17 cellular contexts compared by ENCODE assay signal in the genomic region with DNA sequence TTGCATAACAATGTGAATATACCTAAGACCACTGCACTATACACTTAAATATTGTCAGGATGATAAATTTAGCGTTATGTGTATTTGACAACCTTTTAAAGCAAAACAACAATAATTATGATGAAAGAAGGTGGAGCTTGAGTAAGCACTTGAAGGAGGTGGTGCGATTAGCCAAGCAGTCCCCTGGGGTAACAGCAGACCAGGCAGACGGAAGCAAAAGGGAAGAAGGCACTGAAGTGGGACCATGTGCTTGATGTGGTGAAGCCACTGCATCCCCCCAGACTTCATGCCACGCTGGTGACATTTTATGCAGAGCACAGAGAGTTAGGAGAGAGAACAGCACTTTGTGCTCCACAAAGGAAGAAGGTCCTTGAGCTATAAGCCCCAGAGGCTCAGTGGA. TPM values are rescaled to one million over a fixed set of nuclear protein-coding genes. Genes with fewer than 3 reads are reported as not detected.
DNase-seq lines count a peak whose midpoint lies in the region; ATAC-seq and TF ChIP-seq lines count a peak whose summit lies in the region.
"Had no signal": no experiment of that assay in that cellular context is flagged by ENCODE, and none has a peak within 500 bp of the region (broad histone marks: within the 10 kb centered on the region; RNA-seq: fewer than 3 reads in every experiment).

No MANE protein-coding gene starts in this region.

- H3K4ac ChIP-seq in IMR-90 (ENCODE audit: low read depth, low read length) = no peak overlapping the region

- no peak overlapping the region for H3K4me2 ChIP-seq in IMR-90 (ENCODE audit: low read depth, low read length)

- no peak overlapping the region for H3K23ac ChIP-seq in IMR-90 (ENCODE audit: low read depth, low read length)

- H3K27ac ChIP-seq in IMR-90 (ENCODE audit: insufficient read depth, low read length) = no peak overlapping the region
- no peak overlapping the region for H3K27ac ChIP-seq in CD8-positive, alpha-beta T cell (ENCODE audit: low read depth, low read length)
- H3K27ac ChIP-seq: gastroesophageal sphincter, neutrophil, thyroid gland had no signal

- H3K9me3 ChIP-seq in IMR-90 (ENCODE audit: control insufficient read depth, insufficient read depth, low read length) = no peaks in the 10 kb centered on the region
- no peaks in the 10 kb centered on the region for H3K9me3 ChIP-seq in CD8-positive, alpha-beta T cell (ENCODE audit: low read length)
- H3K9me3 ChIP-seq: gastroesophageal sphincter, neutrophil, thyroid gland had no signal

- no peaks in the 10 kb centered on the region for H4K20me1 ChIP-seq in IMR-90 (ENCODE audit: insufficient read depth, low read length)

- no peaks in the 10 kb centered on the region; the same call in 1 of the 2 replicates for H3K9me1 ChIP-seq in IMR-90 (ENCODE audit: insufficient read depth, low read length)

- H3K9me3 Mint-ChIP-seq in CD8-positive, alpha-beta T cell = no peaks in the 10 kb centered on the region

- no CpG with 5 or more reads among the region's 4 CpGs for WGBS in IMR-90 (ENCODE audit: extremely low coverage in 2 of 2, insufficient read length in 1 of 2), 2 experiments

- no peak overlapping the region for H2BK15ac ChIP-seq in IMR-90 (ENCODE audit: low read depth, low read length)

- no peaks in the 10 kb centered on the region for H3K4me1 Mint-ChIP-seq in CD8-positive, alpha-beta T cell (ENCODE audit: low read depth)
- H3K4me1 Mint-ChIP-seq: CD4-positive, alpha-beta memory T cell; stimulated activated effector memory CD8-positive, alpha-beta T cell treated with anti-CD3 and anti-CD28 coated beads, Interleukin-12 subunit alpha, Interleukin-12 subunit beta, amount 100 ng/mL, for 72 hours had no signal

- POLR2A ChIA-PET in IMR-90 (lab: Charles Lee; ENCODE audit: unreplicated experiment) = no interaction called here
- POLR2A ChIA-PET in CD8-positive, alpha-beta T cell (lab: Charles Lee) = no interaction called here

- H3K56ac ChIP-seq in IMR-90 (ENCODE audit: extremely low read depth, insufficient read depth, low read length) = no peak overlapping the region

- TF ChIP-seq RAD21 in IMR-90 (IDR thresholded peaks at IDR 0.05; ENCODE audit: low read length) = no peak

- peaks cover 50% of the 10 kb centered on the region for H3K27me3 Mint-ChIP-seq in CD8-positive, alpha-beta T cell (ENCODE audit: low read depth)

- no peak overlapping the region for H4K8ac ChIP-seq in IMR-90 (ENCODE audit: low read depth in 2 of 2, low read length in 2 of 2)

- no peak for TF ChIP-seq CTCF in AG10803 (conservative IDR thresholded peaks at IDR 0.05; ENCODE audit: low read length)
- no peak for TF ChIP-seq CTCF in IMR-90 (conservative IDR thresholded peaks at IDR 0.05; ENCODE audit: low read depth, low read length)
- TF ChIP-seq CTCF in CD8-positive, alpha-beta T cell (IDR thresholded peaks at IDR 0.05) = no peak

- in situ Hi-C loops in IMR-90 (cut with MboI; ENCODE audit: low sequenced_read_pairs) = loop anchor here (10.0 kb wide), 1 partner anchor 278 kb away; no protein-coding TSS in a partner anchor

- no TSS peak for BruUV-seq in IMR-90 (replicated peaks; lab: Mats Ljungman, UMichigan)

- no peak overlapping the region for H3K14ac ChIP-seq in IMR-90 (replicated peaks; ENCODE audit: low read depth, low read length)

- H2AFZ ChIP-seq in IMR-90 (replicated peaks; ENCODE audit: low read length, poor library complexity) = peak overlapping the region; percentile 41

- ATAC-seq in IMR-90 (ENCODE audit: low read depth) = no peak
- ATAC-seq in CD8-positive, alpha-beta T cell = no peak
- ATAC-seq: activated CD4-positive, CD25-positive, alpha-beta regulatory T cell treated with anti-CD3 and anti-CD28 coated beads, Interleukin-2, amount 50 U/mL, for 24 hours; stimulated activated effector memory CD8-positive, alpha-beta T cell treated with anti-CD3 and anti-CD28 coated beads, Interleukin-12 subunit alpha, Interleukin-12 subunit beta, amount 100 ng/mL, for 72 hours had no signal

- no peak overlapping the region for H2BK120ac ChIP-seq in IMR-90 (ENCODE audit: low read depth, low read length)

- peak; percentile 3 for DNase-seq in AG10803 (ENCODE audit: low read depth)
- DNase-seq in IMR-90 = no peak
- DNase-seq in amniotic epithelial cell (ENCODE audit: low read depth) = peak; percentile 4
- DNase-seq in left kidney (ENCODE audit: low read depth, low spot score) = peak; percentile 11
- DNase-seq in head of caudate nucleus = no peak
- no peak for DNase-seq in effector CD4-positive, alpha-beta T cell
- no peak for DNase-seq in CD8-positive, alpha-beta T cell
- no peak for DNase-seq in NCI-H2029 treated with DMSO at 0.1 percent for 48 hours (lab: John Stamatoyannopoulos, UW)
- DNase-seq: CD4-positive, alpha-beta memory T cell; KG1; T-helper 9 cell had no signal

- no peaks in the 10 kb centered on the region for H3K79me1 ChIP-seq in IMR-90 (ENCODE audit: low read depth in 1 of 2, low read length in 2 of 2)

- no peak overlapping the region for H3K18ac ChIP-seq in IMR-90 (ENCODE audit: low read depth, low read length)

- H3K27me3 ChIP-seq in IMR-90 (ENCODE audit: control insufficient read depth, insufficient read depth, low read length) = no peaks in the 10 kb centered on the region
- no peaks in the 10 kb centered on the region for H3K27me3 ChIP-seq in CD8-positive, alpha-beta T cell (ENCODE audit: insufficient read depth, low read length)
- H3K27me3 ChIP-seq: thyroid gland had no signal

- CTCF ChIA-PET in IMR-90 (lab: Yijun Ruan, JAX) = no interaction called here
- CTCF ChIA-PET in CD8-positive, alpha-beta T cell (lab: Charles Lee) = no interaction called here

- no peak overlapping the region for H3K4me3 ChIP-seq in AG10803 (ENCODE audit: low read length)
- no peak overlapping the region for H3K4me3 ChIP-seq in IMR-90 (ENCODE audit: insufficient read depth, low read depth, low read length)
- H3K4me3 ChIP-seq in CD8-positive, alpha-beta T cell (ENCODE audit: low read depth, low read length) = no peak overlapping the region
- H3K4me3 ChIP-seq: thyroid gland had no signal

- intact Hi-C loops in IMR-90 (cut with micrococcal nuclease) = loop anchor here (1.0 kb wide), 1 partner anchor 283 kb away; no protein-coding TSS in a partner anchor
- intact Hi-C loops in head of caudate nucleus (cut with DNase I) = no loop called here
- intact Hi-C loops in CD8-positive, alpha-beta T cell (cut with DNase I, micrococcal nuclease) = no loop called here

- H3K36me3 Mint-ChIP-seq in CD8-positive, alpha-beta T cell = no peaks in the 10 kb centered on the region
- H3K36me3 Mint-ChIP-seq: activated naive CD8-positive, alpha-beta T cell; CD4-positive, alpha-beta memory T cell; stimulated activated effector memory CD8-positive, alpha-beta T cell treated with anti-CD3 and anti-CD28 coated beads, Interleukin-12 subunit alpha, Interleukin-12 subunit beta, amount 100 ng/mL, for 72 hours had no signal

- no peaks in the 10 kb centered on the region for H3K4me1 ChIP-seq in IMR-90 (ENCODE audit: control insufficient read depth, insufficient read depth, low read length)
- no peaks in the 10 kb centered on the region for H3K4me1 ChIP-seq in CD8-positive, alpha-beta T cell (ENCODE audit: insufficient read depth, low read length)
- H3K4me1 ChIP-seq: thyroid gland had no signal

- no peak overlapping the region for H3K4me3 Mint-ChIP-seq in CD8-positive, alpha-beta T cell
- H3K4me3 Mint-ChIP-seq: activated naive CD8-positive, alpha-beta T cell; CD4-positive, alpha-beta memory T cell; stimulated activated effector memory CD8-positive, alpha-beta T cell treated with anti-CD3 and anti-CD28 coated beads, Interleukin-12 subunit alpha, Interleukin-12 subunit beta, amount 100 ng/mL, for 72 hours had no signal

- no peak overlapping the region for H2BK20ac ChIP-seq in IMR-90 (ENCODE audit: low read depth, low read length)

- no peak overlapping the region for H2BK5ac ChIP-seq in IMR-90 (ENCODE audit: low read depth, low read length, poor library complexity, severe bottlenecking)

- TF ChIP-seq POLR2A in IMR-90 (IDR thresholded peaks at IDR 0.05; ENCODE audit: low read depth, low read length) = no peak

- H4K5ac ChIP-seq in IMR-90 (ENCODE audit: low read depth, low read length) = no peak overlapping the region

- H2AK5ac ChIP-seq in IMR-90 (ENCODE audit: low read depth, low read length) = no peak overlapping the region

- dilution Hi-C loops in IMR-90 (cut with HindIII; ENCODE audit: low sequenced_read_pairs, unreplicated experiment) = no loop called here

- no peak overlapping the region for H2AK9ac ChIP-seq in IMR-90 (replicated peaks; ENCODE audit: low read depth, low read length, poor library complexity)

- no peaks in the 10 kb centered on the region for H3K36me3 ChIP-seq in IMR-90 (ENCODE audit: control insufficient read depth, insufficient read depth, low read length)
- no peaks in the 10 kb centered on the region for H3K36me3 ChIP-seq in CD8-positive, alpha-beta T cell (ENCODE audit: insufficient read depth, low read length)
- H3K36me3 ChIP-seq: gastroesophageal sphincter, neutrophil, thyroid gland had no signal

- no peak overlapping the region for H4K91ac ChIP-seq in IMR-90 (ENCODE audit: insufficient read depth, low read depth, low read length)

- H3K9ac ChIP-seq in IMR-90 (ENCODE audit: low read depth, low read length) = no peak overlapping the region

- H3K27ac Mint-ChIP-seq in CD8-positive, alpha-beta T cell = no peak overlapping the region
- H3K27ac Mint-ChIP-seq: activated naive CD8-positive, alpha-beta T cell; CD4-positive, alpha-beta memory T cell; stimulated activated effector memory CD8-positive, alpha-beta T cell treated with anti-CD3 and anti-CD28 coated beads, Interleukin-12 subunit alpha, Interleukin-12 subunit beta, amount 100 ng/mL, for 72 hours had no signal

TF ChIP-seq in IMR-90, 13 proteins besides CTCF, POLR2A, EP300 and RAD21 (continues in another document):
- TF ChIP-seq RCOR1 (IDR thresholded peaks at IDR 0.05; ENCODE audit: insufficient replicate concordance, low read length) = no peak
- TF ChIP-seq SMC3 (IDR thresholded peaks at IDR 0.05; ENCODE audit: low read depth, low read length) = no peak
- TF ChIP-seq MXI1 (IDR thresholded peaks at IDR 0.05; ENCODE audit: borderline replicate concordance, low read depth, low read length) = no peak
- no peak for TF ChIP-seq FOS (IDR thresholded peaks at IDR 0.05; ENCODE audit: low read depth, low read length)
- TF ChIP-seq MAFK (IDR thresholded peaks at IDR 0.05; ENCODE audit: low read depth, low read length) = no peak
- TF ChIP-seq, protein P1, sequence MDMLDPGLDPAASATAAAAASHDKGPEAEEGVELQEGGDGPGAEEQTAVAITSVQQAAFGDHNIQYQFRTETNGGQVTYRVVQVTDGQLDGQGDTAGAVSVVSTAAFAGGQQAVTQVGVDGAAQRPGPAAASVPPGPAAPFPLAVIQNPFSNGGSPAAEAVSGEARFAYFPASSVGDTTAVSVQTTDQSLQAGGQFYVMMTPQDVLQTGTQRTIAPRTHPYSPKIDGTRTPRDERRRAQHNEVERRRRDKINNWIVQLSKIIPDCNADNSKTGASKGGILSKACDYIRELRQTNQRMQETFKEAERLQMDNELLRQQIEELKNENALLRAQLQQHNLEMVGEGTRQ (IDR thresholded peaks at IDR 0.05; ENCODE audit: low read depth, low read length) = no peak

RNA-seq across cellular contexts. Expression of a gene that starts 58.3 kb away (rescaled TPM):
- total RNA-seq in IMR-90 (2012; rRNA removed) = 15.0 and 19.9 TPM in 2 replicates
- polyA plus RNA-seq in IMR-90 (2012; rRNA removed) = 8.4 and 9.6 TPM in 2 replicates
- 1.7 and 2.7 TPM in 2 replicates for polyA plus RNA-seq in IMR-90 (2012; cell fraction: cytosol; rRNA removed)
- polyA plus RNA-seq in IMR-90 (2012; cell fraction: nucleus; rRNA removed; ENCODE audit: low replicate concordance) = 1.6 and 15.2 TPM in 2 replicates
- total RNA-seq in CD8-positive, alpha-beta T cell = 10 to 100 TPM; 28.4 to 29.6 TPM

Comparison
In these comparisons a context has a peak if more than half of its experiments do, and no peak if none do; other contexts are left out.
1. DNase-seq: peak in AG10803 (single experiment), amniotic epithelial cell (single experiment) and left kidney (single experiment); none in IMR-90 (single experiment), head of caudate nucleus (0 of 42), effector CD4-positive, alpha-beta T cell (single experiment), CD8-positive, alpha-beta T cell (0 of 7) and NCI-H2029 treated with DMSO at 0.1 percent for 48 hours (single experiment).